8 cellular contexts compared by ENCODE assay signal in the genomic region with DNA sequence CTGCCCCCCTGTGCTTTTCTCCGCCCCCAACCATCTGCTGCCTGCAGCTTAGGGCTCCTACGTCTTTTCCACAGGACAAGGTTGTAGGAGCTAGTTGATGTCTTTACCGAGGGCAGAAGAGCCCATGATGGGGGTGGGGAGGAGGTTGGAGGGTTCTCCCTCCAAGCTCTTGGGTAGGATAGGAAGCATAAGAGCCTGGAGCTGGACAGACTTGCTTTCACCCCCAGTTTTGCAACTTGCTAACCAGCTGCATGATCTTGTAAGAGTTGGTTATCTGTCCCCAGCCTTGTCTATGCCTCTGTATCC. TPM values are rescaled to one million over a fixed set of nuclear protein-coding genes. Genes with fewer than 3 reads are reported as not detected.
DNase-seq lines count a peak whose midpoint lies in the region; ATAC-seq, FAIRE-seq and TF ChIP-seq lines count a peak whose summit lies in the region.

No MANE protein-coding gene starts in this region.

- intact Hi-C loops in Caco-2 (cut with micrococcal nuclease; ENCODE audit: unreplicated experiment) (loop anchor here (2.0 kb wide), 1 partner anchor 42 kb away; a partner anchor contains a TSS), endothelial cell of umbilical vein (cut with micrococcal nuclease) (loop anchor here (1.0 to 5.0 kb wide), 4 partner anchors 40 to 292 kb away; a partner anchor contains a TSS)

- H3K9me3 Mint-ChIP-seq in Caco-2 (ENCODE audit: unreplicated experiment), result no peaks in the 10 kb centered on the region

- peaks cover 15% of the 10 kb centered on the region for H3K4me1 Mint-ChIP-seq in Caco-2 (ENCODE audit: low read depth, unreplicated experiment)

- TF ChIP-seq POLR2A in endothelial cell of umbilical vein (IDR thresholded peaks at IDR 0.05; ENCODE audit: low read depth, low read length), result no peak

- no peak for DNase-seq in Caco-2
- DNase-seq in endothelial cell of umbilical vein (ENCODE audit: low read depth, low spot score), result peak; percentile 9
- DNase-seq in osteoblast (ENCODE audit: insufficient read length, low spot score, missing footprints), result peak; percentile 72
- DNase-seq in activated gamma-delta T cell treated with Interleukin-2 at 50 U/mL for 16 hours, result no peak
- no peak for DNase-seq in NCI-H2081 (lab: John Stamatoyannopoulos, UW)

- no peak overlapping the region for H3K27ac ChIP-seq in OCI-LY1 (ENCODE audit: low read depth, low read length, poor library complexity, severe bottlenecking)
- H3K27ac ChIP-seq in endothelial cell of umbilical vein (ENCODE audit: insufficient read depth, low read depth, low read length), result no peak overlapping the region
- H3K27ac ChIP-seq in osteoblast (ENCODE audit: low read depth, low read length), result peak overlapping the region; percentile 82

- peak overlapping the region; percentile 95 for H3K4me3 ChIP-seq in Caco-2 (ENCODE audit: low read depth, low read length)
- peak overlapping the region; percentile 79 for H3K4me3 ChIP-seq in OCI-LY1 (ENCODE audit: low read depth, low read length, poor library complexity, severe bottlenecking)
- H3K4me3 ChIP-seq in endothelial cell of umbilical vein (replicated peaks in 1 of 3; ENCODE audit: insufficient read depth in 1 of 3, low read depth in 1 of 3, low read length in 3 of 3), result peak overlapping the region in 2 of 3 experiments; percentile 54 to 92
- H3K4me3 ChIP-seq in osteoblast (ENCODE audit: insufficient read depth, low read length), result peak overlapping the region; percentile 87

- H3K36me3 Mint-ChIP-seq in Caco-2 (ENCODE audit: insufficient read depth, unreplicated experiment), result peaks cover 67% of the 10 kb centered on the region

- no peaks in the 10 kb centered on the region for H3F3A ChIP-seq in OCI-LY1 (ENCODE audit: insufficient read depth, low read length)

- dilution Hi-C loops in endothelial cell of umbilical vein (cut with MboI; ENCODE audit: extremely low pct_ligation_motif_present, low sequenced_read_pairs), result no loop called here

- TF ChIP-seq CTCF in Caco-2 (IDR thresholded peaks at IDR 0.05; ENCODE audit: insufficient read depth in 1 of 2, low read depth in 1 of 2, low read length in 1 of 2, severe bottlenecking in 1 of 2, unreplicated experiment in 1 of 2) (no peak), OCI-LY1 (IDR thresholded peaks at IDR 0.05; ENCODE audit: low read length) (no peak), endothelial cell of umbilical vein (IDR thresholded peaks at IDR 0.05; ENCODE audit: extremely low read depth in 1 of 2, insufficient read depth in 1 of 2, low read depth in 1 of 2, low read length in 2 of 2) (no peak), osteoblast (IDR thresholded peaks at IDR 0.05; ENCODE audit: extremely low read depth, low read depth, low read length) (no peak)

- H2AFZ ChIP-seq in OCI-LY1 (ENCODE audit: low read length) (no peak overlapping the region), endothelial cell of umbilical vein (ENCODE audit: low read depth, low read length) (no peak overlapping the region), osteoblast (ENCODE audit: low read length) (no peak overlapping the region)

- H3K9me2 ChIP-seq in OCI-LY1 (ENCODE audit: low read depth, low read length), result no peaks in the 10 kb centered on the region

- peak overlapping the region; percentile 86 for H3K4me3 Mint-ChIP-seq in Caco-2 (ENCODE audit: unreplicated experiment)

- TSS peak; percentile 53 for BruUV-seq in Caco-2 (replicated peaks; lab: Mats Ljungman, UMichigan)
- TSS peak; percentile 7 for BruUV-seq in endothelial cell of umbilical vein (replicated peaks; lab: Mats Ljungman, UMichigan)

- H3K9me3 ChIP-seq in Caco-2 (no peaks in the 10 kb centered on the region), OCI-LY1 (ENCODE audit: low read length) (no peaks in the 10 kb centered on the region), endothelial cell of umbilical vein (replicated peaks; ENCODE audit: control insufficient read depth, insufficient read depth, low read length) (no peaks in the 10 kb centered on the region), osteoblast (ENCODE audit: low read depth, low read length) (no peaks in the 10 kb centered on the region)

- no peaks in the 10 kb centered on the region for H3K27me3 Mint-ChIP-seq in Caco-2 (ENCODE audit: insufficient read depth, unreplicated experiment)

- POLR2A ChIA-PET in Caco-2 (lab: Charles Lee), result interaction anchor here (0.5 to 1.1 kb wide), 2 partner anchors 10 to 48 kb away, joined by 3 to 6 read pairs; no protein-coding TSS in a partner anchor
- POLR2A ChIA-PET in endothelial cell of umbilical vein (lab: Charles Lee), result interaction anchor here (1.0 kb wide), 1 partner anchor 9 kb away, joined by 3 read pairs; no protein-coding TSS in a partner anchor

- CTCF ChIA-PET in Caco-2 (lab: Charles Lee) (no interaction called here), endothelial cell of umbilical vein (lab: Charles Lee) (interaction anchor here (1.6 to 3.7 kb wide), 5 partner anchors 40 to 291 kb away, joined by 6 to 25 read pairs (median 7); a partner anchor contains a TSS)

- H3K4me2 ChIP-seq in OCI-LY1 (ENCODE audit: low read length) (peak overlapping the region; percentile 80), endothelial cell of umbilical vein (ENCODE audit: insufficient read depth, low read length) (peak overlapping the region; percentile 37), osteoblast (ENCODE audit: insufficient read depth, low read length) (peak overlapping the region; percentile 81)

- H3K4me1 ChIP-seq in Caco-2 (0 out of 2 replicates have a peak, but pooled peaks cover 8% of the 10 kb centered on the region), OCI-LY1 (ENCODE audit: insufficient read depth, low read length, severe bottlenecking) (peaks cover 24% of the 10 kb centered on the region), endothelial cell of umbilical vein (ENCODE audit: control insufficient read depth, extremely low read depth, insufficient read depth, low read length) (peaks cover 14% of the 10 kb centered on the region), osteoblast (ENCODE audit: insufficient read depth, low read length) (peaks cover 20% of the 10 kb centered on the region)

- H4K20me1 ChIP-seq in OCI-LY1 (ENCODE audit: insufficient read depth, low read length) (0 out of 2 replicates have a peak, but pooled peaks cover 2% of the 10 kb centered on the region), endothelial cell of umbilical vein (replicated peaks; ENCODE audit: control insufficient read depth, extremely low read depth, insufficient read depth, low read length) (no peaks in the 10 kb centered on the region), osteoblast (ENCODE audit: insufficient read depth, low read length) (peaks cover 38% of the 10 kb centered on the region)

- peak overlapping the region; percentile 96 for H3K27ac Mint-ChIP-seq in Caco-2 (ENCODE audit: unreplicated experiment)

- H3K9me1 ChIP-seq in endothelial cell of umbilical vein (replicated peaks; ENCODE audit: control insufficient read depth, extremely low read depth, insufficient read depth, low read length), result no peaks in the 10 kb centered on the region

- H3K27me3 ChIP-seq in Caco-2 (replicated peaks; ENCODE audit: control insufficient read depth, insufficient read depth, low read length) (no peaks in the 10 kb centered on the region), OCI-LY1 (ENCODE audit: insufficient read depth, low read length) (no peaks in the 10 kb centered on the region), endothelial cell of umbilical vein (ENCODE audit: control insufficient read depth in 2 of 2, insufficient read depth in 2 of 2, low read length in 2 of 2) (no peaks in the 10 kb centered on the region), osteoblast (ENCODE audit: insufficient read depth, low read length) (no peaks in the 10 kb centered on the region)

- no peak for FAIRE-seq in endothelial cell of umbilical vein (lab: Jason Lieb, UNC)

- H3K36me3 ChIP-seq in Caco-2 (ENCODE audit: control insufficient read depth, insufficient read depth, low read length) (peaks cover 1% of the 10 kb centered on the region; the same call in 1 of the 2 replicates), OCI-LY1 (ENCODE audit: insufficient read depth, low read length) (peaks cover 71% of the 10 kb centered on the region), endothelial cell of umbilical vein (ENCODE audit: control insufficient read depth in 2 of 2, extremely low read depth in 1 of 2, insufficient read depth in 2 of 2, low read length in 2 of 2) (peaks cover 14 to 45% of the 10 kb centered on the region in 2 experiments), osteoblast (ENCODE audit: insufficient read depth, low read length) (peaks cover 83% of the 10 kb centered on the region)

- no peak for ATAC-seq in GM21576 (IDR thresholded peaks at IDR 0.05; ENCODE audit: unreplicated experiment)
- ATAC-seq in GM19035 (IDR thresholded peaks at IDR 0.05; ENCODE audit: unreplicated experiment), result no peak

- H3K9ac ChIP-seq in OCI-LY1 (ENCODE audit: low read length) (peak overlapping the region; percentile 83), endothelial cell of umbilical vein (replicated peaks; ENCODE audit: extremely low read depth, insufficient read depth, low read length) (peak overlapping the region; percentile 48)

- H3K79me2 ChIP-seq in OCI-LY1 (ENCODE audit: insufficient read depth, low read length) (peaks cover 16% of the 10 kb centered on the region), endothelial cell of umbilical vein (ENCODE audit: control insufficient read depth, insufficient read depth, low read length) (peaks cover 25% of the 10 kb centered on the region), osteoblast (ENCODE audit: insufficient read depth, low read length) (peaks cover 63% of the 10 kb centered on the region)

RNA-seq across cellular contexts. Expression of a gene that starts 0.9 kb away (rescaled TPM):
- total RNA-seq in Caco-2 (2022) (68.8 and 69.8 TPM in 2 replicates), endothelial cell of umbilical vein (65.6 and 68.8 TPM in 2 replicates), osteoblast (44.8 and 46.7 TPM in 2 replicates)
- polyA plus RNA-seq in endothelial cell of umbilical vein, result 73.4 and 93.9 TPM in 2 replicates
- polyA plus RNA-seq in endothelial cell of umbilical vein (2011; cell fraction: cytosol; rRNA removed), result 45.0 and 49.5 TPM in 2 replicates
- polyA plus RNA-seq in endothelial cell of umbilical vein (2011; cell fraction: nucleus; rRNA removed), result 207 and 224 TPM in 2 replicates
- 34.2 and 44.9 TPM in 2 replicates for polyA plus RNA-seq in endothelial cell of umbilical vein (2012)
- polyA minus RNA-seq in endothelial cell of umbilical vein, result 122 and 126 TPM in 2 replicates
- polyA minus RNA-seq in endothelial cell of umbilical vein (2011; cell fraction: cytosol; rRNA and poly(A)+ RNA removed), result 69.3 TPM
- polyA minus RNA-seq in endothelial cell of umbilical vein (2011; cell fraction: nucleus; rRNA and poly(A)+ RNA removed), result 68.6 and 77.4 TPM in 2 replicates

RNA-seq across cellular contexts. Expression of a gene that starts 12.2 kb away (rescaled TPM):
- 202 and 214 TPM in 2 replicates for total RNA-seq in Caco-2 (2022)
- total RNA-seq in endothelial cell of umbilical vein, result 400 and 431 TPM in 2 replicates
- polyA plus RNA-seq in endothelial cell of umbilical vein, result 602 and 603 TPM in 2 replicates
- polyA plus RNA-seq in endothelial cell of umbilical vein (2011; cell fraction: cytosol; rRNA removed), result 496 and 577 TPM in 2 replicates
- 406 and 478 TPM in 2 replicates for polyA plus RNA-seq in endothelial cell of umbilical vein (2011; cell fraction: nucleus; rRNA removed)
- polyA plus RNA-seq in endothelial cell of umbilical vein (2012), result 522 and 611 TPM in 2 replicates
- polyA minus RNA-seq in endothelial cell of umbilical vein, result 444 and 455 TPM in 2 replicates
- 181 TPM for polyA minus RNA-seq in endothelial cell of umbilical vein (2011; cell fraction: cytosol; rRNA and poly(A)+ RNA removed)
- polyA minus RNA-seq in endothelial cell of umbilical vein (2011; cell fraction: nucleus; rRNA and poly(A)+ RNA removed), result 99.3 and 131 TPM in 2 replicates
- 375 and 427 TPM in 2 replicates for total RNA-seq in osteoblast

RNA-seq across cellular contexts. Expression of a gene that starts 31.7 kb away (rescaled TPM):
- total RNA-seq in Caco-2 (2022), result 83.9 and 86.7 TPM in 2 replicates
- 59.0 and 61.3 TPM in 2 replicates for total RNA-seq in endothelial cell of umbilical vein
- 41.2 and 43.8 TPM in 2 replicates for polyA plus RNA-seq in endothelial cell of umbilical vein
- polyA plus RNA-seq in endothelial cell of umbilical vein (2011; cell fraction: cytosol; rRNA removed), result 21.0 and 24.5 TPM in 2 replicates
- polyA plus RNA-seq in endothelial cell of umbilical vein (2011; cell fraction: nucleus; rRNA removed), result 110 and 132 TPM in 2 replicates
- 35.4 and 36.5 TPM in 2 replicates for polyA plus RNA-seq in endothelial cell of umbilical vein (2012)
- 57.5 and 58.3 TPM in 2 replicates for polyA minus RNA-seq in endothelial cell of umbilical vein
- 46.0 TPM for polyA minus RNA-seq in endothelial cell of umbilical vein (2011; cell fraction: cytosol; rRNA and poly(A)+ RNA removed)
- polyA minus RNA-seq in endothelial cell of umbilical vein (2011; cell fraction: nucleus; rRNA and poly(A)+ RNA removed), result 40.9 and 49.7 TPM in 2 replicates
- 51.6 and 60.4 TPM in 2 replicates for total RNA-seq in osteoblast

RNA-seq across cellular contexts. Expression of a gene that starts 42.5 kb away (rescaled TPM):
- total RNA-seq in Caco-2 (2022) (0.79 and 1.6 TPM in 2 replicates), endothelial cell of umbilical vein (not detected in 2 replicates), osteoblast (not detected in 2 replicates)
- polyA plus RNA-seq in endothelial cell of umbilical vein, result 0.03 TPM in 1 of 2 replicates, not detected in the other
- not detected in 2 replicates for polyA plus RNA-seq in endothelial cell of umbilical vein (2011; cell fraction: cytosol; rRNA removed)
- 0.31 TPM in 1 of 2 replicates, not detected in the other for polyA plus RNA-seq in endothelial cell of umbilical vein (2011; cell fraction: nucleus; rRNA removed)
- polyA plus RNA-seq in endothelial cell of umbilical vein (2012), result not detected in 2 replicates
- not detected in 2 replicates for polyA minus RNA-seq in endothelial cell of umbilical vein
- not detected for polyA minus RNA-seq in endothelial cell of umbilical vein (2011; cell fraction: cytosol; rRNA and poly(A)+ RNA removed)
- not detected in 2 replicates for polyA minus RNA-seq in endothelial cell of umbilical vein (2011; cell fraction: nucleus; rRNA and poly(A)+ RNA removed)

RNA-seq across cellular contexts. Expression of a gene that starts 51.7 kb away (rescaled TPM):
- total RNA-seq in Caco-2 (2022), result 43.8 and 52.9 TPM in 2 replicates
- 38.8 and 44.7 TPM in 2 replicates for total RNA-seq in endothelial cell of umbilical vein
- 35.5 and 42.7 TPM in 2 replicates for polyA plus RNA-seq in endothelial cell of umbilical vein
- polyA plus RNA-seq in endothelial cell of umbilical vein (2011; cell fraction: cytosol; rRNA removed), result 36.0 and 37.3 TPM in 2 replicates
- 124 and 139 TPM in 2 replicates for polyA plus RNA-seq in endothelial cell of umbilical vein (2011; cell fraction: nucleus; rRNA removed)
- polyA plus RNA-seq in endothelial cell of umbilical vein (2012), result 23.2 and 31.6 TPM in 2 replicates
- polyA minus RNA-seq in endothelial cell of umbilical vein, result 42.7 and 48.8 TPM in 2 replicates
- 28.1 TPM for polyA minus RNA-seq in endothelial cell of umbilical vein (2011; cell fraction: cytosol; rRNA and poly(A)+ RNA removed)
- 37.7 and 38.1 TPM in 2 replicates for polyA minus RNA-seq in endothelial cell of umbilical vein (2011; cell fraction: nucleus; rRNA and poly(A)+ RNA removed)
- 19.4 and 22.1 TPM in 2 replicates for total RNA-seq in osteoblast

Comparison
In these comparisons a context has a peak if more than half of its experiments do, and no peak if none do; other contexts are left out.
1. DNase-seq: peak in endothelial cell of umbilical vein (single experiment) and osteoblast (single experiment); none in Caco-2 (0 of 2), activated gamma-delta T cell treated with Interleukin-2 at 50 U/mL for 16 hours (single experiment) and NCI-H2081 (0 of 2).
2. Peak in every context shown above with its lines, with median percentiles within 50 percentile points of each other: H3K4me3 ChIP-seq and H3K4me2 ChIP-seq.